7 cellular contexts compared by ENCODE assay signal in the genomic region with DNA sequence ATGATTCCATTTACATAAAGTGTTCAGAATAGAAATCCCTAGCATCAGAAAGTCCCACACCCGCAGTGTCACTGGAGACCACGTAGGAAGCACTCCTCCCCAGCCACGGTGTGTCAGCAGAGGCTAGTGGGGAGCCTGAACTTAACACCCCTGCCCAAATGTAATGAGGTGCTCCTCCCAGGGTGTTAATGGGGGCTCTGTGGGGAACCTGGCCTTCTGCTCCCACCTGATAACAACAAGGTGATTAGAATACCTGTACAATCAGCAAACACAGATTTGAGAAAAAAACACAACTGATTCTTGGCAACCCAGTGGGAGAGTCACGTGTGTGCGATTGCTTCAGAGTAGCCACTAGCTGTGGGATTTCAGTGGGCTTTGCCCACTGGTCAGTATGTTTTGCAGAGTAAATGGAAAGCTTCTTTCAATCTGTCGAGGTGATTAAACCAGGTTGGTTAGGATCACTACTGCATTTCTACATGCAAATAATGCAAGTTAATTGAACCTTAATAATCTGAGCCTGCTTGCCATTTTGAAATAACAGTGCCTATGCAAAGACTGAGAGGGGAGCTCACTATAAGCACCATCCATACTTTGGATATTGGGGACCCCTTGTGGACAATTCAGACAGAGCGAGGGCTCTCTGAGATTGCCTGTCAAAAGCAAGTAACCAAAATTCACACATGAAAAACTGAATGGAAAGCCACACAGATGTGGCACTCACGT. TPM values are rescaled to one million over a fixed set of nuclear protein-coding genes. Genes with fewer than 3 reads are reported as not detected.
DNase-seq lines count a peak whose midpoint lies in the region; ATAC-seq and TF ChIP-seq lines count a peak whose summit lies in the region.

No MANE protein-coding gene starts in this region.

- no peak overlapping the region for H3K27ac Mint-ChIP-seq in stimulated activated memory B cell treated with anti-CD40 and anti-IgM and Interleukin-4, amounts not matched to agents 10 μg/mL and 1 μg/mL and 100 μg/mL, for 72 hours

- H3K36me3 ChIP-seq in Loucy (ENCODE audit: insufficient read depth, low read length) = no peaks in the 10 kb centered on the region
- H3K36me3 ChIP-seq in body of pancreas (replicated peaks in 1 of 2; ENCODE audit: insufficient read depth in 1 of 2, low read depth in 2 of 2) = no peaks in the 10 kb centered on the region

- H3K9me2 ChIP-seq in Loucy (replicated peaks; ENCODE audit: low read depth, low read length) = no peaks in the 10 kb centered on the region

- H3K27me3 Mint-ChIP-seq in stimulated activated memory B cell treated with anti-CD40 and anti-IgM and Interleukin-4, amounts not matched to agents 10 μg/mL and 1 μg/mL and 100 μg/mL, for 72 hours = peaks cover 14% of the 10 kb centered on the region

- intact Hi-C loops in body of pancreas (cut with DNase I) = no loop called here

- H3K79me2 ChIP-seq in Loucy (ENCODE audit: insufficient read depth, low read length) = no peaks in the 10 kb centered on the region

- TF ChIP-seq POLR2A in body of pancreas (IDR thresholded peaks at IDR 0.05) = no peak

- no peaks in the 10 kb centered on the region for H3K36me3 Mint-ChIP-seq in stimulated activated memory B cell treated with anti-CD40 and anti-IgM and Interleukin-4, amounts not matched to agents 10 μg/mL and 1 μg/mL and 100 μg/mL, for 72 hours

- H2AFZ ChIP-seq in Loucy (ENCODE audit: low read length) = no peak overlapping the region

- no peaks in the 10 kb centered on the region for H3K4me1 ChIP-seq in Loucy (ENCODE audit: insufficient read depth, low read length, poor library complexity, severe bottlenecking)
- peaks cover 9% of the 10 kb centered on the region for H3K4me1 ChIP-seq in body of pancreas

- H3K27ac ChIP-seq in body of pancreas = no peak overlapping the region

- H3K9me3 ChIP-seq in Loucy (ENCODE audit: insufficient read depth, low read depth, low read length) (no peaks in the 10 kb centered on the region), body of pancreas (no peaks in the 10 kb centered on the region)

- H3K4me3 Mint-ChIP-seq in stimulated activated memory B cell treated with anti-CD40 and anti-IgM and Interleukin-4, amounts not matched to agents 10 μg/mL and 1 μg/mL and 100 μg/mL, for 72 hours = no peak overlapping the region

- H3K9me3 Mint-ChIP-seq in stimulated activated memory B cell treated with anti-CD40 and anti-IgM and Interleukin-4, amounts not matched to agents 10 μg/mL and 1 μg/mL and 100 μg/mL, for 72 hours = no peaks in the 10 kb centered on the region

- 30% methylated on average over 8 of the region's 8 CpGs for WGBS in body of pancreas, 2 donors

- H4K20me1 ChIP-seq in Loucy (ENCODE audit: insufficient read depth, low read length, poor library complexity, severe bottlenecking) = no peaks in the 10 kb centered on the region

- DNase-seq in GF-D8 (lab: John Stamatoyannopoulos, UW) = peak; percentile 51
- DNase-seq in RPMI8226 = peak; percentile 91
- peak in 2 of 4 donors; percentile 56 to 58 for DNase-seq in body of pancreas
- peak; percentile 67 for DNase-seq in islet precursor cell

- H3K4me2 ChIP-seq in Loucy (ENCODE audit: low read depth, low read length, poor library complexity, severe bottlenecking) = no peak overlapping the region

- TF ChIP-seq CTCF in Loucy (conservative IDR thresholded peaks at IDR 0.05; ENCODE audit: low read length) (peak; percentile 77), body of pancreas (IDR thresholded peaks at IDR 0.05) (peak in 5 of 7 experiments; percentile 22 to 52 (median 37))

- no peak overlapping the region for H3K9ac ChIP-seq in Loucy (ENCODE audit: low read depth, low read length, poor library complexity, severe bottlenecking)

- H3K4me3 ChIP-seq in Loucy (ENCODE audit: low read length, poor library complexity, severe bottlenecking) = no peak overlapping the region
- no peak overlapping the region for H3K4me3 ChIP-seq in body of pancreas

- no peaks in the 10 kb centered on the region for H3F3A ChIP-seq in Loucy (ENCODE audit: low read depth)

- ATAC-seq in body of pancreas (peak; percentile 40), HG03457 (IDR thresholded peaks at IDR 0.05; ENCODE audit: unreplicated experiment) (no peak)
- peak; percentile 72 for ATAC-seq in stimulated activated memory B cell treated with anti-CD40 and anti-IgM and Interleukin-4, amounts not matched to agents 10 μg/mL and 1 μg/mL and 100 μg/mL, for 72 hours

- peaks cover 6% of the 10 kb centered on the region for H3K4me1 Mint-ChIP-seq in stimulated activated memory B cell treated with anti-CD40 and anti-IgM and Interleukin-4, amounts not matched to agents 10 μg/mL and 1 μg/mL and 100 μg/mL, for 72 hours

- H3K27me3 ChIP-seq in Loucy (ENCODE audit: insufficient read depth, low read length, poor library complexity, severe bottlenecking) = no peaks in the 10 kb centered on the region
- H3K27me3 ChIP-seq in body of pancreas = no peaks in the 10 kb centered on the region

RNA-seq across cellular contexts. Expression of gene ATRAID, which starts 20.6 kb away (rescaled TPM):
- total RNA-seq in body of pancreas = 10 to 100 TPM; 69.2 to 75.0 TPM

RNA-seq across cellular contexts. Expression of gene SLC5A6, which starts 20.8 kb away (rescaled TPM):
- total RNA-seq in body of pancreas = 10 to 100 TPM; 17.4 to 34.6 TPM

RNA-seq across cellular contexts. Expression of gene CAD, which starts 25.9 kb away (rescaled TPM):
- total RNA-seq in body of pancreas = 10 to 100 TPM; 18.4 to 36.9 TPM

RNA-seq across cellular contexts. Expression of gene TCF23, which starts 42.5 kb away (rescaled TPM):
- under 1 TPM; under 0.01 to 0.66 TPM for total RNA-seq in body of pancreas

RNA-seq across cellular contexts. Expression of gene PRR30, which starts 52.1 kb away (rescaled TPM):
- not detected for total RNA-seq in body of pancreas
